8 cellular contexts compared by ENCODE assay signal in the genomic region with DNA sequence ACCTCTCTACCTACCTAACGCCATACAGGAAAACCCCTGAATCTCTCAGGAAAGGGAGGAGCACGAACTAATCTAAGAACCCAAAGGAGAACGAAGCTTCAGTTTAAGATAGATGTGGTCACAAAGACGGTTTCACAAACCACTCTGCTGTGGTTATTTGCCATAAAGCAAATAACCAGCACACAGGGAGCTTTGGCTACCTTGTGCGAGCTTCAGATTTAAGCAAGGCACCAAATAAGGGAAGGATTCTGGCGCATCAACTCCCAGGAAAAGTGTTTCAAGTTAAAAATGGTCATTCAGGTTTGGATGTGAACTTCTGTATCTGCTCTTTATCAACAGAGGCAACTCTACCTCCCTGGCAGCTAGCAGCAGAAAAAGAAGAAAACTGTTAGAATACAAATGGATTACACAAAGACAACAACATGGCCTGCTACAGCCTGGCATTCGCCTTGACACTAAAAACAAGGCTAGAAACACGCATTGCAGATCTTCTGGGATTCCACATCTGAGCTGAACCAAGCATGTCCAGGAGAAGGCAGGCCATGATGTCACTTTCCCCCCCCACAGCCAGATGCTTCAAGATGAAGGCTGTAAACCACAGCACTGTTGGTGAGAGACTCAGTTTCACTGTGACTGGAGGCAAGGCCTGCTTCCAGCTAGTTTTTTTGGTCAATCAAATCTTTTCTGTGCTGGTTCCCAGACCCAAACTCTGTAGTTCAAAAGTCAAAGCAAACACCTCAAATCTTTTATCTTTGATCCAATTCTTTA. TPM values are rescaled to one million over a fixed set of nuclear protein-coding genes. Genes with fewer than 3 reads are reported as not detected.
A peak's percentile ranks its signal among the peaks of the same experiment; 100 is the strongest.
DNase-seq lines count a peak whose midpoint lies in the region; ATAC-seq and TF ChIP-seq lines count a peak whose summit lies in the region.

No MANE protein-coding gene starts in this region.

- H2AFZ ChIP-seq in IMR-90 (replicated peaks; ENCODE audit: low read length, poor library complexity): no peak overlapping the region

- BruUV-seq in IMR-90 (replicated peaks; lab: Mats Ljungman, UMichigan): no TSS peak

- H3K4me2 ChIP-seq in IMR-90 (ENCODE audit: low read depth, low read length): no peak overlapping the region

- peak overlapping the region; percentile 92 to 95 for H3K27ac Mint-ChIP-seq in natural killer cell

- intact Hi-C loops in IMR-90 (cut with micrococcal nuclease) (no loop called here), natural killer cell (cut with micrococcal nuclease) (no loop called here)

- no peak overlapping the region for H3K56ac ChIP-seq in IMR-90 (ENCODE audit: extremely low read depth, insufficient read depth, low read length)

- TF ChIP-seq CTCF in IMR-90 (conservative IDR thresholded peaks at IDR 0.05; ENCODE audit: low read depth, low read length): no peak
- no peak for TF ChIP-seq CTCF in natural killer cell (IDR thresholded peaks at IDR 0.05)

- H4K5ac ChIP-seq in IMR-90 (ENCODE audit: low read depth, low read length): no peak overlapping the region

- dilution Hi-C loops in IMR-90 (cut with HindIII; ENCODE audit: low sequenced_read_pairs, unreplicated experiment): no loop called here

- H2AK9ac ChIP-seq in IMR-90 (replicated peaks; ENCODE audit: low read depth, low read length, poor library complexity): peak overlapping the region; percentile 6

- CTCF ChIA-PET in IMR-90 (lab: Yijun Ruan, JAX): interaction anchor here (1.1 to 1.3 kb wide), 2 partner anchors 15 to 165 kb away, joined by 3 read pairs; no protein-coding TSS in a partner anchor

- DNase-seq in IMR-90 (peak; percentile 81), natural killer cell (peak; percentile 55), NCI-H69 (lab: John Stamatoyannopoulos, UW) (no peak), H4 (ENCODE audit: low spot score) (no peak), NCI-H128 (lab: John Stamatoyannopoulos, UW; ENCODE audit: unreplicated experiment) (no peak)
- DNase-seq in activated T-cell treated with anti-CD3 and anti-CD28 coated beads, Interleukin-2, amount 50 U/mL, for 48 hours: peak; percentile 81 to 84

- peaks cover under 1% of the 10 kb centered on the region for H3K36me3 Mint-ChIP-seq in natural killer cell

- H3K23ac ChIP-seq in IMR-90 (ENCODE audit: low read depth, low read length): peak overlapping the region; percentile 13; the same call in 1 of the 2 replicates

- peak overlapping the region; percentile 43; the same call in 1 of the 2 replicates for H2AK5ac ChIP-seq in IMR-90 (ENCODE audit: low read depth, low read length)

- H4K20me1 ChIP-seq in IMR-90 (ENCODE audit: insufficient read depth, low read length): peaks cover 3% of the 10 kb centered on the region; the same call in 1 of the 2 replicates

- H3K9ac ChIP-seq in IMR-90 (ENCODE audit: low read depth, low read length): no peak overlapping the region

- peaks cover 10% of the 10 kb centered on the region for H3K9me1 ChIP-seq in IMR-90 (ENCODE audit: insufficient read depth, low read length)

- peaks cover 10% of the 10 kb centered on the region for H3K4me1 ChIP-seq in IMR-90 (ENCODE audit: control insufficient read depth, insufficient read depth, low read length)

- POLR2A ChIA-PET in IMR-90 (lab: Charles Lee; ENCODE audit: unreplicated experiment): interaction anchor here (0.5 to 0.6 kb wide), 2 partner anchors 79 to 1005 kb away, joined by 3 to 7 read pairs; no protein-coding TSS in a partner anchor

- H3K9me3 ChIP-seq in IMR-90 (ENCODE audit: control insufficient read depth, insufficient read depth, low read length): no peaks in the 10 kb centered on the region

- H3K4me1 Mint-ChIP-seq in natural killer cell: peaks cover 58 to 60% of the 10 kb centered on the region in 2 donors

- WGBS in IMR-90 (ENCODE audit: extremely low coverage in 2 of 2, insufficient read length in 1 of 2), 2 experiments: no CpG with 5 or more reads among the region's 8 CpGs

- ATAC-seq in GM19397 (IDR thresholded peaks at IDR 0.05; ENCODE audit: unreplicated experiment) (peak; percentile 70), IMR-90 (ENCODE audit: low read depth) (peak; percentile 59; the same call in 1 of the 2 replicates), natural killer cell (peak; percentile 85 to 89 (median 87)), GM21367 (IDR thresholded peaks at IDR 0.05; ENCODE audit: unreplicated experiment) (no peak)

- no peaks in the 10 kb centered on the region for H3K9me3 Mint-ChIP-seq in natural killer cell

- TF ChIP-seq RAD21 in IMR-90 (IDR thresholded peaks at IDR 0.05; ENCODE audit: low read length): no peak

- H3K4me3 ChIP-seq in IMR-90 (ENCODE audit: insufficient read depth, low read depth, low read length): no peak overlapping the region

- no peaks in the 10 kb centered on the region for H3K27me3 ChIP-seq in IMR-90 (ENCODE audit: control insufficient read depth, insufficient read depth, low read length)

- no peak overlapping the region for H4K91ac ChIP-seq in IMR-90 (ENCODE audit: insufficient read depth, low read depth, low read length)

- peak overlapping the region; percentile 20; the same call in 1 of the 2 replicates for H2BK120ac ChIP-seq in IMR-90 (ENCODE audit: low read depth, low read length)

- H3K27me3 Mint-ChIP-seq in natural killer cell (ENCODE audit: low read depth in 2 of 2): no peaks in the 10 kb centered on the region

- H3K4ac ChIP-seq in IMR-90 (ENCODE audit: low read depth, low read length): peak overlapping the region; percentile 64

- H3K18ac ChIP-seq in IMR-90 (ENCODE audit: low read depth, low read length): no peak overlapping the region

- H2BK15ac ChIP-seq in IMR-90 (ENCODE audit: low read depth, low read length): peak overlapping the region; percentile 1; the same call in 1 of the 3 replicates

- peak overlapping the region; percentile 9 for H2BK5ac ChIP-seq in IMR-90 (ENCODE audit: low read depth, low read length, poor library complexity, severe bottlenecking)

- 0 out of 4 replicates have a peak overlapping the region, but pooled peaks of 1 of the 2 experiments have one; percentile 10 for H4K8ac ChIP-seq in IMR-90 (ENCODE audit: low read depth in 2 of 2, low read length in 2 of 2)

- peaks cover 18 to 61% of the 10 kb centered on the region in 2 experiments for H3K79me1 ChIP-seq in IMR-90 (ENCODE audit: low read depth in 1 of 2, low read length in 2 of 2)

- H2BK20ac ChIP-seq in IMR-90 (ENCODE audit: low read depth, low read length): 0 out of 2 replicates have a peak overlapping the region, but pooled peaks have one; percentile 59

- TF ChIP-seq POLR2A in IMR-90 (IDR thresholded peaks at IDR 0.05; ENCODE audit: low read depth, low read length): no peak

- H3K4me3 Mint-ChIP-seq in natural killer cell: peak overlapping the region; percentile 82

- no peak overlapping the region for H3K27ac ChIP-seq in IMR-90 (ENCODE audit: insufficient read depth, low read length)

- peak overlapping the region; percentile 35 for H3K14ac ChIP-seq in IMR-90 (replicated peaks; ENCODE audit: low read depth, low read length)

- H3K36me3 ChIP-seq in IMR-90 (ENCODE audit: control insufficient read depth, insufficient read depth, low read length): no peaks in the 10 kb centered on the region

- in situ Hi-C loops in IMR-90 (cut with MboI; ENCODE audit: low sequenced_read_pairs): no loop called here

TF ChIP-seq in IMR-90, 13 proteins besides CTCF, POLR2A, EP300 and RAD21:
- TF ChIP-seq, protein P1, sequence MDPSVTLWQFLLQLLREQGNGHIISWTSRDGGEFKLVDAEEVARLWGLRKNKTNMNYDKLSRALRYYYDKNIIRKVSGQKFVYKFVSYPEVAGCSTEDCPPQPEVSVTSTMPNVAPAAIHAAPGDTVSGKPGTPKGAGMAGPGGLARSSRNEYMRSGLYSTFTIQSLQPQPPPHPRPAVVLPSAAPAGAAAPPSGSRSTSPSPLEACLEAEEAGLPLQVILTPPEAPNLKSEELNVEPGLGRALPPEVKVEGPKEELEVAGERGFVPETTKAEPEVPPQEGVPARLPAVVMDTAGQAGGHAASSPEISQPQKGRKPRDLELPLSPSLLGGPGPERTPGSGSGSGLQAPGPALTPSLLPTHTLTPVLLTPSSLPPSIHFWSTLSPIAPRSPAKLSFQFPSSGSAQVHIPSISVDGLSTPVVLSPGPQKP (IDR thresholded peaks at IDR 0.05; ENCODE audit: borderline replicate concordance, low read depth, low read length): no peak
- TF ChIP-seq MXI1 (IDR thresholded peaks at IDR 0.05; ENCODE audit: borderline replicate concordance, low read depth, low read length) (no peak), CHD1 (IDR thresholded peaks at IDR 0.05; ENCODE audit: low read depth, low read length) (no peak), MAZ (IDR thresholded peaks at IDR 0.05; ENCODE audit: borderline replicate concordance, low read depth, low read length) (no peak), NFE2L2 (IDR thresholded peaks at IDR 0.05; ENCODE audit: low read depth, low read length) (no peak), CEBPB (IDR thresholded peaks at IDR 0.05; ENCODE audit: low read depth, low read length) (no peak), RCOR1 (IDR thresholded peaks at IDR 0.05; ENCODE audit: insufficient replicate concordance, low read length) (no peak), RFX5 (IDR thresholded peaks at IDR 0.05; ENCODE audit: low read depth, low read length) (no peak), FOS (IDR thresholded peaks at IDR 0.05; ENCODE audit: low read depth, low read length) (no peak)
- TF ChIP-seq, protein P2, sequence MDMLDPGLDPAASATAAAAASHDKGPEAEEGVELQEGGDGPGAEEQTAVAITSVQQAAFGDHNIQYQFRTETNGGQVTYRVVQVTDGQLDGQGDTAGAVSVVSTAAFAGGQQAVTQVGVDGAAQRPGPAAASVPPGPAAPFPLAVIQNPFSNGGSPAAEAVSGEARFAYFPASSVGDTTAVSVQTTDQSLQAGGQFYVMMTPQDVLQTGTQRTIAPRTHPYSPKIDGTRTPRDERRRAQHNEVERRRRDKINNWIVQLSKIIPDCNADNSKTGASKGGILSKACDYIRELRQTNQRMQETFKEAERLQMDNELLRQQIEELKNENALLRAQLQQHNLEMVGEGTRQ (IDR thresholded peaks at IDR 0.05; ENCODE audit: low read depth, low read length): no peak

RNA-seq across cellular contexts. Expression of a gene that starts 43.6 kb away (rescaled TPM):
- total RNA-seq in IMR-90 (2012; rRNA removed): 16.3 and 18.9 TPM in 2 replicates
- polyA plus RNA-seq in IMR-90 (2012; rRNA removed): 23.5 and 30.3 TPM in 2 replicates
- 17.7 and 31.5 TPM in 2 replicates for polyA plus RNA-seq in IMR-90 (2012; cell fraction: cytosol; rRNA removed)
- polyA plus RNA-seq in IMR-90 (2012; cell fraction: nucleus; rRNA removed; ENCODE audit: low replicate concordance): 32.6 and 45.9 TPM in 2 replicates
- total RNA-seq in natural killer cell: 10 to 100 TPM; 41.6 to 49.4 (median 48.2) TPM
- total RNA-seq in H4 (2014; rRNA removed; shearing (Covaris generic)): 10.3 and 24.5 TPM in 2 replicates

RNA-seq across cellular contexts. Expression of a gene that starts 43.8 kb away (rescaled TPM):
- total RNA-seq in IMR-90 (2012; rRNA removed) (38.0 and 52.7 TPM in 2 replicates), natural killer cell (10 to 100 TPM in 1 of 3 donors, 1 to 10 TPM in 2; 6.4 to 11.1 (median 7.9) TPM)
- polyA plus RNA-seq in IMR-90 (2012; rRNA removed): 13.1 and 14.5 TPM in 2 replicates
- 11.2 and 12.0 TPM in 2 replicates for polyA plus RNA-seq in IMR-90 (2012; cell fraction: cytosol; rRNA removed)
- polyA plus RNA-seq in IMR-90 (2012; cell fraction: nucleus; rRNA removed; ENCODE audit: low replicate concordance): 2.8 and 8.8 TPM in 2 replicates
- total RNA-seq in H4 (2014; rRNA removed; shearing (Covaris generic)): 23.1 and 34.9 TPM in 2 replicates

Comparison
In these comparisons a context has a peak if more than half of its experiments do, and no peak if none do; other contexts are left out.
1. DNase-seq: peak in IMR-90 (single experiment), activated T-cell treated with anti-CD3 and anti-CD28 coated beads, Interleukin-2, amount 50 U/mL, for 48 hours (2 of 2) and natural killer cell (single experiment); none in NCI-H69 (single experiment), H4 (single experiment) and NCI-H128 (single experiment).